33 cellular contexts compared by ENCODE assay signal in the genomic region with DNA sequence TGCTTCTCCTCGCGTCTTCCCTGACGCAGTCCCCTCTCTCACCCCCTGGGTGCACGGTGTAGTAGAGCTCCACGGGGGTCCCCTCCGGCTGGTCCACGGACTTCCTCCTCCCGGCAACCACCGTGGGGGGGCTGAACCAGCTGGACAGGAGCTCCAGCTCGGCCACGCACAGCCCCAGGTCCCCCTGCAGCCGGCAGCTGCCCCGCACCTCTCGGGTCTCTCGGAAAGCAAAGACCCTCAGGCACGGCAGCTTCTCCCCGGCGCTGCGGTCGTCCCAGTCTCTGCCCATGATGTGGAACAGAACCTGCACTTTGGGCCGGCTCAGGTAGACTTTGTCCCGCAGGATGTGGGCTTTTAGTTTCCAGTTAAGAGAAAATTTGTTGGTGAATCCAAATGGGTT.
"Had no signal": no experiment of that assay in that cellular context is flagged by ENCODE, and none has a peak within 500 bp of the region (broad histone marks: within the 10 kb centered on the region; RNA-seq: fewer than 3 reads in every experiment).

No MANE protein-coding gene starts in this region.

- H3K27ac Mint-ChIP-seq: activated B cell treated with CpG ODN at 0.5 μM for 24 hours; activated CD8-positive, alpha-beta T cell treated with anti-CD3 and anti-CD28 coated beads for 36 hours; activated naive CD8-positive, alpha-beta T cell; activated T-helper 17 cell treated with anti-CD3 and anti-CD28 coated beads, Interleukin-2, amount 50 U/mL, for 72 hours; brain; dendritic cell treated with granulocyte-macrophage colony-stimulating factor and Interleukin-4, amounts not matched to agents 40 ng/mL and 50 ng/mL, for 4 days; endodermal cell; T-helper 17 cell; T-helper 2 cell treated with Interferon-gamma antibody and Interleukin-4, amounts not matched to agents 5 μg/mL and 100 μg/mL, for 36 hours had no signal

- H3K9me3 Mint-ChIP-seq: endodermal cell had no signal

- H3K27me3 Mint-ChIP-seq: activated B cell treated with CpG ODN at 0.5 μM for 24 hours; activated CD8-positive, alpha-beta T cell treated with anti-CD3 and anti-CD28 coated beads for 36 hours; activated naive CD8-positive, alpha-beta T cell; activated T-helper 17 cell treated with anti-CD3 and anti-CD28 coated beads, Interleukin-2, amount 50 U/mL, for 72 hours; dendritic cell treated with granulocyte-macrophage colony-stimulating factor and Interleukin-4, amounts not matched to agents 40 ng/mL and 50 ng/mL, for 4 days; T-helper 17 cell had no signal

- DNase-seq: activated B cell treated with CpG ODN at 0.5 μM for 24 hours; activated CD4-positive, alpha-beta T cell treated with anti-CD3 and anti-CD28 coated beads for 48 hours; activated CD4-positive, alpha-beta T cell treated with anti-CD3 and anti-CD28 coated beads, Interleukin-2, amount 50 U/mL, for 1 hour; activated CD4-positive, alpha-beta T cell treated with anti-CD3 and anti-CD28 coated beads, Interleukin-2, amount 50 U/mL, for 48 hours; activated CD8-positive, alpha-beta memory T cell treated with anti-CD3 and anti-CD28 coated beads for 24 hours; activated CD8-positive, alpha-beta T cell treated with anti-CD3 and anti-CD28 coated beads for 36 hours; activated effector memory CD4-positive, alpha-beta T cell treated with Interleukin-2 at 50 U/mL for 16 hours; activated gamma-delta T cell treated with Interleukin-2 at 50 U/mL for 16 hours; activated naive CD4-positive, alpha-beta T cell treated with anti-CD3 and anti-CD28 coated beads, Interleukin-2, amount 50 U/mL, for 16 hours; activated naive CD4-positive, alpha-beta T cell treated with Interleukin-2 at 50 U/mL for 16 hours; activated T-cell treated with anti-CD3 and anti-CD28 coated beads, Interleukin-2, amount 50 U/mL, for 4 hours; central memory CD4-positive, alpha-beta T cell; cerebellar nuclear complex; dorsolateral prefrontal cortex; effector memory CD4-positive, alpha-beta T cell; endodermal cell; foreskin keratinocyte; gastrocnemius medialis; T-helper 1 cell; T-helper 17 cell; T1000; WERI-Rb-1 had no signal

- H3K4me1 Mint-ChIP-seq: activated B cell treated with CpG ODN at 0.5 μM for 24 hours; activated T-helper 17 cell treated with anti-CD3 and anti-CD28 coated beads, Interleukin-2, amount 50 U/mL, for 72 hours; T-helper 17 cell had no signal

- H3K27me3 ChIP-seq: ascending aorta, breast epithelium, cardiac muscle cell, foreskin keratinocyte, gastrocnemius medialis had no signal

- H3K36me3 ChIP-seq: ascending aorta, breast epithelium, cardiac muscle cell, gastrocnemius medialis, WERI-Rb-1 had no signal

- H3K4me3 Mint-ChIP-seq: activated B cell treated with CpG ODN at 0.5 μM for 24 hours; activated CD8-positive, alpha-beta T cell treated with anti-CD3 and anti-CD28 coated beads for 36 hours; activated naive CD8-positive, alpha-beta T cell; activated T-cell treated with anti-CD3 and anti-CD28 coated beads, Interleukin-2, amount 50 U/mL, for 4 hours; activated T-helper 17 cell treated with anti-CD3 and anti-CD28 coated beads, Interleukin-2, amount 50 U/mL, for 72 hours; brain; dendritic cell treated with granulocyte-macrophage colony-stimulating factor and Interleukin-4, amounts not matched to agents 40 ng/mL and 50 ng/mL, for 4 days; endodermal cell; T-helper 17 cell; T-helper 2 cell treated with Interferon-gamma antibody and Interleukin-4, amounts not matched to agents 5 μg/mL and 100 μg/mL, for 36 hours had no signal

- H3K4me1 ChIP-seq: ascending aorta, breast epithelium, foreskin keratinocyte, gastrocnemius medialis had no signal

- H3K36me3 Mint-ChIP-seq: activated naive CD8-positive, alpha-beta T cell; brain had no signal

- H3K4me3 ChIP-seq: ascending aorta, breast epithelium, cardiac muscle cell, coronary artery, dorsolateral prefrontal cortex, gastrocnemius medialis had no signal

- H3K27ac ChIP-seq: ascending aorta, breast epithelium, cardiac muscle cell, coronary artery, foreskin keratinocyte, gastrocnemius medialis, WERI-Rb-1 had no signal

- H3K9me3 ChIP-seq: ascending aorta, gastrocnemius medialis had no signal

- ATAC-seq: activated CD4-positive, CD25-positive, alpha-beta regulatory T cell treated with anti-CD3 and anti-CD28 coated beads, Interleukin-2, amount 50 U/mL, for 24 hours; activated CD8-positive, alpha-beta T cell treated with anti-CD3 and anti-CD28 coated beads for 36 hours; activated T-cell treated with anti-CD3 and anti-CD28 coated beads, Interleukin-2, amount 50 U/mL, for 4 hours; activated T-helper 17 cell treated with anti-CD3 and anti-CD28 coated beads, Interleukin-2, amount 50 U/mL, for 72 hours; esophagus mucosa; foreskin keratinocyte; gastrocnemius medialis; T-helper 17 cell had no signal
